In the genomic region with DNA sequence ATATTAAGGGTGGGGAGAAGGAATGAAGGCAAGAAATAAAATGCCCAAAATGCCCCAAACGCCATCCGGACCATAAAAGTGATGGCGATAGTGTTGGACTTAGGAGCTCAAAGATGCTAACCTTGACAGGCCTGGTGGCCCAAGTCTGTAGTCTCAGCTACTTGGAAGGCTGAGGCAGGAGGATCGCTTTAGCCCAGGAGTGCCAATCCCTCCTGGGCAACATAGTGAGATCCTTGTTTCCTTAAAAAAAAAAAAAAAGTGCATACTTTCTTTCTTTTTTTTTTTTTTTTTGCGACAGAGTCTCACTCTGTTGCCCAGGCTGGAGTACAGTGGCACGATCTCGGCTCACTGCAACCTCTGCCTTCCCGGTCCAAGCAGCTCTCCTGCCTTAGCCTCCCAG, we compare ENCODE assay signal across 10 cellular contexts.
A peak's percentile ranks its signal among the peaks of the same experiment; 100 is the strongest.
DNase-seq lines count a peak whose midpoint lies in the region; ATAC-seq and TF ChIP-seq lines count a peak whose summit lies in the region.
"Had no signal": no experiment of that assay in that cellular context is flagged by ENCODE, and none has a peak within 500 bp of the region (broad histone marks: within the 10 kb centered on the region; RNA-seq: fewer than 3 reads in every experiment).

No MANE protein-coding gene starts in this region.

- H3K9ac ChIP-seq in HUES6 (ENCODE audit: low read length), result no peak overlapping the region

- peaks cover 19% of the 10 kb centered on the region for H3K4me1 ChIP-seq in HUES6 (ENCODE audit: control insufficient read depth, insufficient read depth, low read length)
- H3K4me1 ChIP-seq in muscle layer of duodenum (ENCODE audit: control insufficient read depth in 1 of 2, insufficient read depth in 2 of 2, low read length in 2 of 2), result peaks cover 5% of the 10 kb centered on the region in 2 donors

- no peak for ATAC-seq in HG02840 (IDR thresholded peaks at IDR 0.05; ENCODE audit: low FRiP score, unreplicated experiment)

- H3K9me3 ChIP-seq in HUES6 (ENCODE audit: control insufficient read depth, insufficient read depth, low read depth, low read length) (no peaks in the 10 kb centered on the region), muscle layer of duodenum (ENCODE audit: control insufficient read depth in 1 of 2, low read length in 2 of 2) (no peaks in the 10 kb centered on the region)
- H3K9me3 ChIP-seq: tibial nerve had no signal

- H3K27ac ChIP-seq in HUES6 (ENCODE audit: low read depth, low read length) (no peak overlapping the region), brain microvascular endothelial cell (no peak overlapping the region), muscle layer of duodenum (ENCODE audit: low read length) (no peak overlapping the region)

- no peak for TF ChIP-seq CTCF in AG10803 (conservative IDR thresholded peaks at IDR 0.05; ENCODE audit: low read length)
- no peak for TF ChIP-seq CTCF in brain microvascular endothelial cell (IDR thresholded peaks at IDR 0.05; ENCODE audit: low read depth, low read length, missing control alignments)

- DNase-seq in AG10803 (ENCODE audit: low read depth) (no peak), brain microvascular endothelial cell (no peak), COR-L47 (lab: John Stamatoyannopoulos, UW) (no peak), NCI-H82 treated with DMSO at 0.1 percent for 48 hours (lab: John Stamatoyannopoulos, UW; ENCODE audit: unreplicated experiment) (no peak), EL (no peak)
- DNase-seq: NCI-H82 had no signal

- H3K36me3 ChIP-seq in HUES6 (ENCODE audit: control insufficient read depth, insufficient read depth, low read length) (no peaks in the 10 kb centered on the region), brain microvascular endothelial cell (replicated peaks) (no peaks in the 10 kb centered on the region), muscle layer of duodenum (ENCODE audit: control insufficient read depth in 1 of 2, insufficient read depth in 2 of 2, low read length in 2 of 2) (peaks cover 0 to 7% of the 10 kb centered on the region in 2 donors)

- H3K4me3 ChIP-seq in AG10803 (ENCODE audit: low read length) (peak overlapping the region; percentile 84), HUES6 (ENCODE audit: low read depth, low read length) (peak overlapping the region; percentile 67), brain microvascular endothelial cell (ENCODE audit: low read depth, low read length) (peak overlapping the region; percentile 68), muscle layer of duodenum (ENCODE audit: low read depth in 1 of 2, low read length in 2 of 2) (peak overlapping the region; percentile 59 to 92)

- in situ Hi-C loops in brain microvascular endothelial cell (cut with HindIII; ENCODE audit: low pct_ligation_motif_present, low sequenced_read_pairs), result no loop called here

- H3K27me3 ChIP-seq in HUES6 (ENCODE audit: control insufficient read depth, insufficient read depth, low read length) (no peaks in the 10 kb centered on the region), brain microvascular endothelial cell (replicated peaks) (no peaks in the 10 kb centered on the region), muscle layer of duodenum (ENCODE audit: low read depth, low read length) (no peaks in the 10 kb centered on the region)
- H3K27me3 ChIP-seq: tibial nerve had no signal
